Comparison of ENCODE assay signal across 37 cellular contexts in genomic region chr1:197016751-197017150, GRCh38. TPM values are rescaled to one million over a fixed set of nuclear protein-coding genes. Genes with fewer than 3 reads are reported as not detected.
"Had no signal": no experiment of that assay in that cellular context is flagged by ENCODE, and none has a peak within 500 bp of the region (broad histone marks: within the 10 kb centered on the region; RNA-seq: fewer than 3 reads in every experiment).

No MANE protein-coding gene starts in this region.

- H3K27ac ChIP-seq: ascending aorta, cardiac muscle cell, Peyer's patch, WERI-Rb-1 had no signal

- H3K27me3 ChIP-seq: ascending aorta, cardiac muscle cell, MG63, Peyer's patch had no signal

- H3K27ac Mint-ChIP-seq: activated CD4-positive, alpha-beta memory T cell treated with anti-CD3 and anti-CD28 coated beads, Interleukin-2, amount 10 ng/mL, durations not matched to agents 7 days and 5 days; activated naive CD8-positive, alpha-beta T cell treated with anti-CD3 and anti-CD28 coated beads for 36 hours; activated T-cell treated with anti-CD3 and anti-CD28 coated beads, Interleukin-2, amount 50 U/mL, for 72 hours; activated T-helper 17 cell treated with anti-CD3 and anti-CD28 coated beads, Interleukin-2, amount 50 U/mL, for 72 hours had no signal

- ATAC-seq: activated T-cell treated with anti-CD3 and anti-CD28 coated beads, Interleukin-2, amount 50 U/mL, for 72 hours; activated T-helper 17 cell treated with anti-CD3 and anti-CD28 coated beads, Interleukin-2, amount 50 U/mL, for 72 hours; PC-3 had no signal

- H3K4me3 Mint-ChIP-seq: activated CD4-positive, alpha-beta memory T cell treated with anti-CD3 and anti-CD28 coated beads, Interleukin-2, amount 10 ng/mL, durations not matched to agents 7 days and 5 days; activated naive CD8-positive, alpha-beta T cell treated with anti-CD3 and anti-CD28 coated beads for 36 hours; activated T-cell treated with anti-CD3 and anti-CD28 coated beads, Interleukin-2, amount 50 U/mL, for 72 hours; activated T-helper 17 cell treated with anti-CD3 and anti-CD28 coated beads, Interleukin-2, amount 50 U/mL, for 72 hours had no signal

- H3K9me3 ChIP-seq: ascending aorta, MG63, Peyer's patch had no signal

- H3K4me1 ChIP-seq: ascending aorta, Peyer's patch had no signal

- DNase-seq: activated CD4-positive, alpha-beta memory T cell treated with anti-CD3 and anti-CD28 coated beads, Interleukin-2, amount 10 ng/mL, durations not matched to agents 7 days and 5 days; activated CD4-positive, alpha-beta T cell treated with anti-CD3 and anti-CD28 coated beads for 1 hour; activated CD4-positive, alpha-beta T cell treated with anti-CD3 and anti-CD28 coated beads for 48 hours; activated CD4-positive, CD25-positive, alpha-beta regulatory T cell; activated effector memory CD4-positive, alpha-beta T cell treated with anti-CD3 and anti-CD28 coated beads, Interleukin-2, amount 50 U/mL, for 16 hours; activated naive CD4-positive, alpha-beta T cell; activated naive CD4-positive, alpha-beta T cell treated with anti-CD3 and anti-CD28 coated beads, Interleukin-2, amount 50 U/mL, for 16 hours; activated naive CD8-positive, alpha-beta T cell treated with anti-CD3 and anti-CD28 coated beads for 36 hours; activated T-cell treated with anti-CD3 and anti-CD28 coated beads, Interleukin-2, amount 50 U/mL, for 1 hour; activated T-cell treated with anti-CD3 and anti-CD28 coated beads, Interleukin-2, amount 50 U/mL, for 72 hours; amygdala; Karpas-422; MG63; NCI-H1048; NCI-H1105 treated with DMSO at 0.1 percent for 48 hours; NCI-H1436; NCI-H1694; NCI-H1930; NCI-H2081 treated with DMSO at 0.1 percent for 48 hours; NCI-H510A; NCI-H526; NCI-H748 treated with DMSO at 0.1 percent for 48 hours; NK-92 treated with Interleukin-12 subunit alpha and Interleukin-12 subunit beta, amount 100 ng/mL, for 24 hours; PC-3; Peyer's patch; RPMI8226; SIG-M5; T1000; WERI-Rb-1 had no signal

- H3K36me3 ChIP-seq: ascending aorta, cardiac muscle cell, MG63, Peyer's patch, WERI-Rb-1 had no signal

- H3K4me3 ChIP-seq: ascending aorta, cardiac muscle cell, MG63, Peyer's patch had no signal

- H3K36me3 Mint-ChIP-seq: activated naive CD8-positive, alpha-beta T cell treated with anti-CD3 and anti-CD28 coated beads for 36 hours had no signal

- H3K4me1 Mint-ChIP-seq: activated CD4-positive, alpha-beta memory T cell treated with anti-CD3 and anti-CD28 coated beads, Interleukin-2, amount 10 ng/mL, durations not matched to agents 7 days and 5 days; activated naive CD8-positive, alpha-beta T cell treated with anti-CD3 and anti-CD28 coated beads for 36 hours; activated T-helper 17 cell treated with anti-CD3 and anti-CD28 coated beads, Interleukin-2, amount 50 U/mL, for 72 hours had no signal

- H3K27me3 Mint-ChIP-seq: activated CD4-positive, alpha-beta memory T cell treated with anti-CD3 and anti-CD28 coated beads, Interleukin-2, amount 10 ng/mL, durations not matched to agents 7 days and 5 days; activated T-helper 17 cell treated with anti-CD3 and anti-CD28 coated beads, Interleukin-2, amount 50 U/mL, for 72 hours had no signal

RNA-seq across cellular contexts. Expression of gene CFHR5, which starts 39.4 kb away (rescaled TPM):
- total RNA-seq: activated CD4-positive, alpha-beta memory T cell treated with anti-CD3 and anti-CD28 coated beads, Interleukin-2, amount 10 ng/mL, durations not matched to agents 7 days and 5 days; activated CD8-positive, alpha-beta memory T cell treated with anti-CD3 and anti-CD28 coated beads for 36 hours; activated naive CD8-positive, alpha-beta T cell treated with anti-CD3 and anti-CD28 coated beads for 36 hours; activated T-cell treated with anti-CD3 and anti-CD28 coated beads, Interleukin-2, amount 50 U/mL, for 72 hours; activated T-helper 17 cell treated with anti-CD3 and anti-CD28 coated beads, Interleukin-2, amount 50 U/mL, for 72 hours; ascending aorta; PC-3; Peyer's patch; SK-MEL-5; T-helper 1 cell treated with Interleukin-12 subunit alpha and Interleukin-12 subunit beta and Interleukin-4 antibody, amounts not matched to agents 30 ng/mL and 1 ng/mL, for 36 hours; T-helper 2 cell treated with Interferon-gamma antibody and Interleukin-4, amounts not matched to agents 100 ng/mL and 5 ng/mL, for 36 hours had no signal
- polyA plus RNA-seq: adipose tissue, cardiac muscle cell had no signal

RNA-seq across cellular contexts. Expression of gene F13B, which starts 50.3 kb away (rescaled TPM):
- total RNA-seq: activated CD4-positive, alpha-beta memory T cell treated with anti-CD3 and anti-CD28 coated beads, Interleukin-2, amount 10 ng/mL, durations not matched to agents 7 days and 5 days; activated CD8-positive, alpha-beta memory T cell treated with anti-CD3 and anti-CD28 coated beads for 36 hours; activated naive CD8-positive, alpha-beta T cell treated with anti-CD3 and anti-CD28 coated beads for 36 hours; activated T-cell treated with anti-CD3 and anti-CD28 coated beads, Interleukin-2, amount 50 U/mL, for 72 hours; ascending aorta; cardiac muscle cell; PC-3; Peyer's patch; SK-MEL-5; T-helper 1 cell treated with Interleukin-12 subunit alpha and Interleukin-12 subunit beta and Interleukin-4 antibody, amounts not matched to agents 30 ng/mL and 1 ng/mL, for 36 hours; T-helper 2 cell treated with Interferon-gamma antibody and Interleukin-4, amounts not matched to agents 100 ng/mL and 5 ng/mL, for 36 hours had no signal
- polyA plus RNA-seq: adipose tissue, cardiac muscle cell had no signal
